ENCODE assay signal across 15 cellular contexts in genomic region chr6:41452763-41453162, GRCh38.
DNase-seq lines count a peak whose midpoint lies in the region; ATAC-seq and TF ChIP-seq lines count a peak whose summit lies in the region.
"Had no signal": no experiment of that assay in that cellular context is flagged by ENCODE, and none has a peak within 500 bp of the region (broad histone marks: within the 10 kb centered on the region; RNA-seq: fewer than 3 reads in every experiment).

No MANE protein-coding gene starts in this region.

- H3K9ac ChIP-seq in BLaER1, result no peak overlapping the region
- no peak overlapping the region for H3K9ac ChIP-seq in BLaER1 treated with 17β-estradiol and CSF1 and Interleukin-3, amounts not matched to agents 10 nM and 100 nM
- no peak overlapping the region for H3K9ac ChIP-seq in trophoblast cell (ENCODE audit: low read length)

- H3K79me2 ChIP-seq in osteoblast (ENCODE audit: insufficient read depth, low read length) (no peaks in the 10 kb centered on the region), trophoblast cell (ENCODE audit: control insufficient read depth, insufficient read depth, low read length, poor library complexity) (no peaks in the 10 kb centered on the region)

- TF ChIP-seq CTCF in osteoblast (IDR thresholded peaks at IDR 0.05; ENCODE audit: extremely low read depth, low read depth, low read length) (no peak), Calu3 (IDR thresholded peaks at IDR 0.05; ENCODE audit: unreplicated experiment) (no peak)

- H3K9me3 ChIP-seq in BLaER1 (no peaks in the 10 kb centered on the region), osteoblast (ENCODE audit: low read depth, low read length) (no peaks in the 10 kb centered on the region), trophoblast cell (ENCODE audit: insufficient read depth, low read depth, low read length) (no peaks in the 10 kb centered on the region)
- H3K9me3 ChIP-seq in BLaER1 treated with 17β-estradiol and CSF1 and Interleukin-3, amounts not matched to agents 10 nM and 100 nM (replicated peaks in 1 of 11), result no peaks in the 10 kb centered on the region
- H3K9me3 ChIP-seq: HAP-1 had no signal

- no peak overlapping the region for H3K4me3 Mint-ChIP-seq in Calu3 (ENCODE audit: low read depth, unreplicated experiment)
- H3K4me3 Mint-ChIP-seq: CD14-positive monocyte; CD4-positive, alpha-beta T cell; CD8-positive, alpha-beta memory T cell; GM23338; HFFc6 had no signal

- no peaks in the 10 kb centered on the region for H3K9me3 Mint-ChIP-seq in Calu3 (ENCODE audit: low read depth, unreplicated experiment)
- H3K9me3 Mint-ChIP-seq: CD14-positive monocyte; CD4-positive, alpha-beta T cell; CD8-positive, alpha-beta memory T cell; GM23338; HFFc6 had no signal

- H3K4me1 ChIP-seq in BLaER1, result peaks cover 68% of the 10 kb centered on the region
- H3K4me1 ChIP-seq in BLaER1 treated with 17β-estradiol and CSF1 and Interleukin-3, amounts not matched to agents 10 nM and 100 nM, result peaks cover 13 to 65% (median 55%) of the 10 kb centered on the region in 10 experiments
- peaks cover 4% of the 10 kb centered on the region for H3K4me1 ChIP-seq in osteoblast (ENCODE audit: insufficient read depth, low read length)
- peaks cover 4 to 10% of the 10 kb centered on the region in 2 experiments for H3K4me1 ChIP-seq in trophoblast cell (ENCODE audit: control insufficient read depth in 1 of 2, insufficient read depth in 2 of 2, low read length in 2 of 2)

- no peaks in the 10 kb centered on the region for H3K27me3 ChIP-seq in BLaER1
- peaks cover 0 to 19% (median 0%) of the 10 kb centered on the region in 11 experiments; a peak in 5 of 22 replicates for H3K27me3 ChIP-seq in BLaER1 treated with 17β-estradiol and CSF1 and Interleukin-3, amounts not matched to agents 10 nM and 100 nM
- H3K27me3 ChIP-seq in osteoblast (ENCODE audit: insufficient read depth, low read length), result peaks cover 32% of the 10 kb centered on the region
- H3K27me3 ChIP-seq in trophoblast cell (ENCODE audit: insufficient read depth, low read length), result no peaks in the 10 kb centered on the region

- H3K27ac ChIP-seq in BLaER1 (no peak overlapping the region), osteoblast (ENCODE audit: low read depth, low read length) (no peak overlapping the region), trophoblast cell (ENCODE audit: low read depth, low read length) (no peak overlapping the region)
- H3K27ac ChIP-seq in BLaER1 treated with 17β-estradiol and CSF1 and Interleukin-3, amounts not matched to agents 10 nM and 100 nM, result no peak overlapping the region

- H3K18ac ChIP-seq in trophoblast cell (ENCODE audit: low read length), result no peak overlapping the region

- H3K4me1 Mint-ChIP-seq in Calu3 (ENCODE audit: low read depth, unreplicated experiment), result peaks cover 38% of the 10 kb centered on the region
- H3K4me1 Mint-ChIP-seq: CD14-positive monocyte had no signal

- ATAC-seq in HG03095 (IDR thresholded peaks at IDR 0.05; ENCODE audit: unreplicated experiment), result no peak
- ATAC-seq: GM23338 had no signal

- no peak overlapping the region for H4K8ac ChIP-seq in trophoblast cell (ENCODE audit: low read depth, low read length)

- H4K91ac ChIP-seq in trophoblast cell (ENCODE audit: low read depth, low read length), result no peak overlapping the region

- intact Hi-C loops in Calu3 (cut with micrococcal nuclease; ENCODE audit: unreplicated experiment), result no loop called here

- no peak overlapping the region for H2BK12ac ChIP-seq in trophoblast cell (ENCODE audit: low read length)

- H3K4me3 ChIP-seq in BLaER1 (no peak overlapping the region), osteoblast (ENCODE audit: insufficient read depth, low read length) (no peak overlapping the region), trophoblast cell (ENCODE audit: low read depth, low read length) (no peak overlapping the region)
- no peak overlapping the region for H3K4me3 ChIP-seq in BLaER1 treated with 17β-estradiol and CSF1 and Interleukin-3, amounts not matched to agents 10 nM and 100 nM
- H3K4me3 ChIP-seq: GM23338, HAP-1 had no signal

- CTCF ChIA-PET in Calu3 (lab: Charles Lee), result interaction anchor here (0.7 kb wide), 1 partner anchor 81 kb away, joined by 3 read pairs; no protein-coding TSS in a partner anchor

- H3K27ac Mint-ChIP-seq in Calu3 (ENCODE audit: unreplicated experiment), result no peak overlapping the region
- H3K27ac Mint-ChIP-seq: CD14-positive monocyte; CD4-positive, alpha-beta T cell; CD8-positive, alpha-beta memory T cell; GM23338; HFFc6 had no signal

- DNase-seq in osteoblast (ENCODE audit: insufficient read length, low spot score, missing footprints), result peak; percentile 13
- DNase-seq in Calu3, result no peak
- DNase-seq in trophoblast cell, result no peak
- DNase-seq: CD4-positive, alpha-beta T cell; CD8-positive, alpha-beta memory T cell; DMS53; DMS79 treated with DMSO at 0.1 percent for 48 hours; GF-D8; HFFc6 had no signal

- H4K20me1 ChIP-seq in BLaER1, result no peaks in the 10 kb centered on the region
- H4K20me1 ChIP-seq in BLaER1 treated with 17β-estradiol and CSF1 and Interleukin-3, amounts not matched to agents 10 nM and 100 nM, result no peaks in the 10 kb centered on the region; a peak in 1 of 22 replicates
- H4K20me1 ChIP-seq in osteoblast (ENCODE audit: insufficient read depth, low read length), result no peaks in the 10 kb centered on the region

- H2AK5ac ChIP-seq in trophoblast cell (ENCODE audit: low read length), result no peak overlapping the region

- no peaks in the 10 kb centered on the region for H3K27me3 Mint-ChIP-seq in Calu3 (ENCODE audit: unreplicated experiment)

- no TSS peak for BruUV-seq in Calu3 (replicated peaks; lab: Mats Ljungman, UMichigan)

- H2BK5ac ChIP-seq in trophoblast cell (ENCODE audit: low read depth, low read length, poor library complexity), result no peak overlapping the region

- H2BK120ac ChIP-seq in trophoblast cell (ENCODE audit: insufficient read depth, low read length, poor library complexity), result no peak overlapping the region

- H3K14ac ChIP-seq in trophoblast cell (ENCODE audit: low read length), result no peak overlapping the region

- H4K12ac ChIP-seq in trophoblast cell (ENCODE audit: low read depth, low read length), result no peak overlapping the region

- no peak overlapping the region for H3K4ac ChIP-seq in trophoblast cell (ENCODE audit: low read depth, low read length)

- no peak overlapping the region for H3K23ac ChIP-seq in trophoblast cell (ENCODE audit: low read length)

- no peaks in the 10 kb centered on the region for H3K79me1 ChIP-seq in trophoblast cell (ENCODE audit: low read length)

- H3K36me3 ChIP-seq in BLaER1 (no peaks in the 10 kb centered on the region), osteoblast (ENCODE audit: insufficient read depth, low read length) (no peaks in the 10 kb centered on the region), trophoblast cell (ENCODE audit: control insufficient read depth in 1 of 2, insufficient read depth in 2 of 2, low read length in 2 of 2) (no peaks in the 10 kb centered on the region)
- no peaks in the 10 kb centered on the region for H3K36me3 ChIP-seq in BLaER1 treated with 17β-estradiol and CSF1 and Interleukin-3, amounts not matched to agents 10 nM and 100 nM
- H3K36me3 ChIP-seq: HAP-1 had no signal

- H2AFZ ChIP-seq in osteoblast (ENCODE audit: low read length), result no peak overlapping the region
- H2AFZ ChIP-seq in trophoblast cell (ENCODE audit: insufficient read depth, low read length, poor library complexity), result no peak overlapping the region
- H2AFZ ChIP-seq: GM23338 had no signal

- peak overlapping the region; percentile 83 for H3K4me2 ChIP-seq in BLaER1
- H3K4me2 ChIP-seq in BLaER1 treated with 17β-estradiol and CSF1 and Interleukin-3, amounts not matched to agents 10 nM and 100 nM, result peak overlapping the region in 6 of 11 experiments; percentile 86 to 96 (median 92); a peak in 12 of 22 replicates
- no peak overlapping the region for H3K4me2 ChIP-seq in osteoblast (ENCODE audit: insufficient read depth, low read length)
- H3K4me2 ChIP-seq in trophoblast cell (ENCODE audit: low read length), result no peak overlapping the region
- H3K4me2 ChIP-seq: GM23338 had no signal

- no CpG with 5 or more reads among the region's 4 CpGs for WGBS in trophoblast cell (ENCODE audit: extremely low coverage, insufficient coverage, insufficient read length)

- H3K36me3 Mint-ChIP-seq in Calu3 (ENCODE audit: insufficient read depth, unreplicated experiment), result no peaks in the 10 kb centered on the region
- H3K36me3 Mint-ChIP-seq: CD14-positive monocyte; CD8-positive, alpha-beta memory T cell had no signal

Comparison
In these comparisons a context has a peak if more than half of its experiments do, and no peak if none do; other contexts are left out.
1. H3K4me2 ChIP-seq: peak in BLaER1 (single experiment) and BLaER1 treated with 17β-estradiol and CSF1 and Interleukin-3, amounts not matched to agents 10 nM and 100 nM (6 of 11); none in osteoblast (single experiment) and trophoblast cell (single experiment).